In genomic region chr11:69814902-69815301, GRCh38 we compare ENCODE assay signal across 32 cellular contexts. TPM values are rescaled to one million over a fixed set of nuclear protein-coding genes. Genes with fewer than 3 reads are reported as not detected.
DNase-seq lines count a peak whose midpoint lies in the region; ATAC-seq, FAIRE-seq and TF ChIP-seq lines count a peak whose summit lies in the region.
"Had no signal": no experiment of that assay in that cellular context is flagged by ENCODE, and none has a peak within 500 bp of the region (broad histone marks: within the 10 kb centered on the region; RNA-seq: fewer than 3 reads in every experiment).

No MANE protein-coding gene starts in this region.

- H3K27me3 ChIP-seq in bronchial epithelial cell (ENCODE audit: control insufficient read depth, insufficient read depth, low read length) (peaks cover 16% of the 10 kb centered on the region), osteoblast (ENCODE audit: insufficient read depth, low read length) (peaks cover 39% of the 10 kb centered on the region)

- H3K4me3 ChIP-seq in HEK293 (ENCODE audit: low read depth, low read length) (no peak overlapping the region), bronchial epithelial cell (ENCODE audit: low read depth, low read length) (no peak overlapping the region), osteoblast (ENCODE audit: insufficient read depth, low read length) (no peak overlapping the region)
- H3K4me3 ChIP-seq: BLaER1, GM12878 had no signal

- H3K27me3 Mint-ChIP-seq in activated T-helper 1 cell treated with anti-CD3 and anti-CD28 coated beads, Interleukin-12 subunit alpha, Interleukin-12 subunit beta, Interleukin-2, Interleukin-4 antibody, amounts not matched to agents 30 ng/mL and 10 ng/mL and 1 ng/mL, durations not matched to agents 14 hours and 24 hours and 36 hours (ENCODE audit: insufficient read depth): peaks cover 16% of the 10 kb centered on the region

- H3K4me2 ChIP-seq in osteoblast (ENCODE audit: insufficient read depth, low read length): no peak overlapping the region
- H3K4me2 ChIP-seq: BLaER1 had no signal

- H3K4me1 Mint-ChIP-seq in activated T-helper 1 cell treated with anti-CD3 and anti-CD28 coated beads, Interleukin-12 subunit alpha, Interleukin-12 subunit beta, Interleukin-2, Interleukin-4 antibody, amounts not matched to agents 30 ng/mL and 10 ng/mL and 1 ng/mL, durations not matched to agents 14 hours and 24 hours and 36 hours (ENCODE audit: low read depth): no peaks in the 10 kb centered on the region
- H3K4me1 Mint-ChIP-seq: CD14-positive monocyte; CD4-positive, CD25-positive, alpha-beta regulatory T cell; CD8-positive, alpha-beta memory T cell had no signal

- CTCF ChIA-PET in HEK293 (lab: Yijun Ruan, JAX): interaction anchor here (0.6 kb wide), 1 partner anchor 72 kb away, joined by 4 read pairs; no protein-coding TSS in a partner anchor

- TF ChIP-seq CTCF in HEK293 (tag by site-specific recombination; IDR thresholded peaks at IDR 0.05) (no peak), bronchial epithelial cell (IDR thresholded peaks at IDR 0.05; ENCODE audit: insufficient read depth, low read length, severe bottlenecking) (no peak), osteoblast (IDR thresholded peaks at IDR 0.05; ENCODE audit: extremely low read depth, low read depth, low read length) (no peak)

- no peaks in the 10 kb centered on the region for H3K79me2 ChIP-seq in osteoblast (ENCODE audit: insufficient read depth, low read length)

- H2AFZ ChIP-seq in osteoblast (ENCODE audit: low read length): no peak overlapping the region

- H3K36me3 Mint-ChIP-seq in activated T-helper 1 cell treated with anti-CD3 and anti-CD28 coated beads, Interleukin-12 subunit alpha, Interleukin-12 subunit beta, Interleukin-2, Interleukin-4 antibody, amounts not matched to agents 30 ng/mL and 10 ng/mL and 1 ng/mL, durations not matched to agents 14 hours and 24 hours and 36 hours (ENCODE audit: low read depth): no peaks in the 10 kb centered on the region
- H3K36me3 Mint-ChIP-seq: CD14-positive monocyte; CD4-positive, alpha-beta memory T cell; CD4-positive, CD25-positive, alpha-beta regulatory T cell; CD8-positive, alpha-beta memory T cell had no signal

- FAIRE-seq in HTR-8/SVneo (lab: Jason Lieb, UNC): peak; percentile 65
- FAIRE-seq in bronchial epithelial cell (lab: Jason Lieb, UNC): peak; percentile 64
- FAIRE-seq: A204.1, GM12878, GM12892, GM18507 had no signal

- H3K9me3 Mint-ChIP-seq in activated T-helper 1 cell treated with anti-CD3 and anti-CD28 coated beads, Interleukin-12 subunit alpha, Interleukin-12 subunit beta, Interleukin-2, Interleukin-4 antibody, amounts not matched to agents 30 ng/mL and 10 ng/mL and 1 ng/mL, durations not matched to agents 14 hours and 24 hours and 36 hours: no peaks in the 10 kb centered on the region
- H3K9me3 Mint-ChIP-seq: CD8-positive, alpha-beta memory T cell had no signal

- H3K27ac ChIP-seq in HEK293 (ENCODE audit: extremely low read depth, low read depth, low read length) (no peak overlapping the region), osteoblast (ENCODE audit: low read depth, low read length) (no peak overlapping the region)
- H3K27ac ChIP-seq: BLaER1 had no signal

- H3K4me3 Mint-ChIP-seq in activated T-helper 1 cell treated with anti-CD3 and anti-CD28 coated beads, Interleukin-12 subunit alpha, Interleukin-12 subunit beta, Interleukin-2, Interleukin-4 antibody, amounts not matched to agents 30 ng/mL and 10 ng/mL and 1 ng/mL, durations not matched to agents 14 hours and 24 hours and 36 hours: no peak overlapping the region
- H3K4me3 Mint-ChIP-seq: CD14-positive monocyte; CD4-positive, alpha-beta memory T cell; CD4-positive, CD25-positive, alpha-beta regulatory T cell; CD8-positive, alpha-beta memory T cell had no signal

- no peaks in the 10 kb centered on the region; the same call in 1 of the 2 replicates for H3K4me1 ChIP-seq in HEK293 (ENCODE audit: control insufficient read depth, insufficient read depth, low read length)
- no peaks in the 10 kb centered on the region for H3K4me1 ChIP-seq in osteoblast (ENCODE audit: insufficient read depth, low read length)

- no peaks in the 10 kb centered on the region for H4K20me1 ChIP-seq in osteoblast (ENCODE audit: insufficient read depth, low read length)

- POLR2A ChIA-PET in HEK293 (lab: Yijun Ruan, JAX): no interaction called here

- H3K36me3 ChIP-seq in HEK293 (ENCODE audit: control insufficient read depth in 2 of 2, insufficient read depth in 1 of 2, low read length in 2 of 2) (no peaks in the 10 kb centered on the region), bronchial epithelial cell (ENCODE audit: control insufficient read depth, insufficient read depth, low read length) (no peaks in the 10 kb centered on the region), osteoblast (ENCODE audit: insufficient read depth, low read length) (no peaks in the 10 kb centered on the region)
- H3K36me3 ChIP-seq: BE2C, BLaER1 had no signal

- ATAC-seq in left lobe of liver: no peak
- ATAC-seq: GM12878 had no signal

- intact Hi-C loops in activated T-helper 1 cell treated with anti-CD3 and anti-CD28 coated beads, Interleukin-12 subunit alpha, Interleukin-12 subunit beta, Interleukin-2, Interleukin-4 antibody, amounts not matched to agents 30 ng/mL and 10 ng/mL and 1 ng/mL, durations not matched to agents 14 hours and 24 hours and 36 hours (cut with micrococcal nuclease): no loop called here

- H3K9me3 ChIP-seq in HEK293 (ENCODE audit: control insufficient read depth, insufficient read depth, low read depth, low read length) (no peaks in the 10 kb centered on the region), osteoblast (ENCODE audit: low read depth, low read length) (no peaks in the 10 kb centered on the region)
- H3K9me3 ChIP-seq: BE2C, BLaER1 had no signal

- DNase-seq in HTR-8/SVneo (ENCODE audit: insufficient read length, low spot score): no peak
- no peak for DNase-seq in bronchial epithelial cell (ENCODE audit: low read depth)
- DNase-seq in osteoblast (ENCODE audit: insufficient read length, low spot score, missing footprints): peak; percentile 38
- DNase-seq in SW480 (ENCODE audit: low spot score): no peak
- no peak for DNase-seq in stimulated activated CD4-positive, alpha-beta T cell treated with anti-CD3 and anti-CD28 coated beads, Interleukin-15, amount 100 ng/mL, for 24 hours
- no peak for DNase-seq in left lobe of liver (ENCODE audit: low spot score)
- no peak for DNase-seq in activated T-helper 1 cell treated with anti-CD3 and anti-CD28 coated beads, Interleukin-12 subunit alpha, Interleukin-12 subunit beta, Interleukin-2, Interleukin-4 antibody, amounts not matched to agents 30 ng/mL and 10 ng/mL and 1 ng/mL, durations not matched to agents 14 hours and 24 hours and 36 hours (ENCODE audit: low spot score)
- DNase-seq: 8988T; ACHN; BE2C; C1 segment of cervical spinal cord; CD4-positive, alpha-beta memory T cell; CD4-positive, CD25-positive, alpha-beta regulatory T cell; CD8-positive, alpha-beta memory T cell; COR-L47; DMS 273 treated with DMSO at 0.1 percent for 48 hours; DMS153; DMS53; DMS79; DND-41; EL; GDM1 had no signal

- no peak overlapping the region for H3K27ac Mint-ChIP-seq in activated T-helper 1 cell treated with anti-CD3 and anti-CD28 coated beads, Interleukin-12 subunit alpha, Interleukin-12 subunit beta, Interleukin-2, Interleukin-4 antibody, amounts not matched to agents 30 ng/mL and 10 ng/mL and 1 ng/mL, durations not matched to agents 14 hours and 24 hours and 36 hours
- H3K27ac Mint-ChIP-seq: CD14-positive monocyte; CD4-positive, alpha-beta memory T cell; CD4-positive, CD25-positive, alpha-beta regulatory T cell; CD8-positive, alpha-beta memory T cell had no signal

TF ChIP-seq in HEK293, 187 proteins besides CTCF, POLR2A, EP300 and RAD21 (continues in another document):
- TF ChIP-seq ZNF211 (tag by site-specific recombination; IDR thresholded peaks at IDR 0.05; ENCODE audit: low read depth) (no peak), KLF9 (tag by site-specific recombination; IDR thresholded peaks at IDR 0.05; ENCODE audit: low read depth) (no peak), ZNF843 (tag by site-specific recombination; IDR thresholded peaks at IDR 0.05) (no peak), ZNF416 (tag by site-specific recombination; IDR thresholded peaks at IDR 0.05) (no peak), GLIS1 (tag by site-specific recombination; IDR thresholded peaks at IDR 0.05) (no peak), ZNF626 (tag by site-specific recombination; IDR thresholded peaks at IDR 0.05) (no peak), ZFHX2 (tag by site-specific recombination; conservative IDR thresholded peaks at IDR 0.05) (peak; percentile 31; the same call in 1 of the 2 replicates), ZNF600 (tag by site-specific recombination; IDR thresholded peaks at IDR 0.05) (no peak), ZNF560 (tag by site-specific recombination; IDR thresholded peaks at IDR 0.05; ENCODE audit: borderline replicate concordance) (no peak)

RNA-seq across cellular contexts. Expression of gene FGF3, which starts 4.3 kb away (rescaled TPM):
- not detected in 2 replicates for total RNA-seq in bronchial epithelial cell
- not detected in 2 replicates for total RNA-seq in osteoblast
- total RNA-seq in left lobe of liver: not detected
- not detected in 2 replicates for total RNA-seq in activated T-helper 1 cell treated with anti-CD3 and anti-CD28 coated beads, Interleukin-12 subunit alpha, Interleukin-12 subunit beta, Interleukin-2, Interleukin-4 antibody, amounts not matched to agents 30 ng/mL and 10 ng/mL and 1 ng/mL, durations not matched to agents 14 hours and 24 hours and 36 hours
- total RNA-seq: A673; CD4-positive, alpha-beta memory T cell; CD4-positive, CD25-positive, alpha-beta regulatory T cell; CD8-positive, alpha-beta memory T cell; Daoy; G401; GM12878 had no signal

RNA-seq across cellular contexts. Expression of gene FGF4, which starts 39.8 kb away (rescaled TPM):
- total RNA-seq in bronchial epithelial cell (not detected in 2 replicates), osteoblast (not detected in 2 replicates), left lobe of liver (not detected)
- not detected in 2 replicates for total RNA-seq in activated T-helper 1 cell treated with anti-CD3 and anti-CD28 coated beads, Interleukin-12 subunit alpha, Interleukin-12 subunit beta, Interleukin-2, Interleukin-4 antibody, amounts not matched to agents 30 ng/mL and 10 ng/mL and 1 ng/mL, durations not matched to agents 14 hours and 24 hours and 36 hours
- total RNA-seq: A673; CD4-positive, alpha-beta memory T cell; CD4-positive, CD25-positive, alpha-beta regulatory T cell; CD8-positive, alpha-beta memory T cell; Daoy; G401; GM12878 had no signal
